In the genomic region with DNA sequence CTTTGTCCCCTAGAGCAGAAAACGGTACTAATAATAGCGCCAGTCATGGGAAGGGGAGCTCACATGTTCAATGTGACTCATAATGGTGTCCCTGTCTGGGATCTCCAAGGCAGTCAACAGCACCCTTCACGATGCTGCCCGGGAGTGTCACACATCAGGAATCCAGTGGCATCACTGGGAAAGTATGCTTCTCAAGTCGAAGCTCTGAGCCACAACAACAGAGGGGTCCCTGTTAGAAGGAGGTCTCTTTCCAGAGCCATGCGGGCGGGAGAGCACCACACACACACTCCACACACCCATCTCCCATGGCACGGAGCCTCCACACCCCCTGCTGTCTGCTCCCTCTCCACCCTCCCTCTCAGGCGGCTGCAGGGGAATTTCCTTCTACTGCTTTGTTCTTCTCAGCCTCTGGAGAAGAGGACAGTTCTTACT, we compare ENCODE assay signal across 8 cellular contexts.
DNase-seq lines count a peak whose midpoint lies in the region; ATAC-seq and TF ChIP-seq lines count a peak whose summit lies in the region.

No MANE protein-coding gene starts in this region.

- WGBS in liver = 70% methylated on average over 9 of the region's 9 CpGs

- no peak overlapping the region for H3K9ac ChIP-seq in liver (ENCODE audit: low read depth in 1 of 2, low read length in 2 of 2)

- H3K27ac ChIP-seq in liver (ENCODE audit: low read depth in 1 of 2, low read length in 2 of 2) (peak overlapping the region; percentile 56 to 68), upper lobe of right lung (peak overlapping the region; percentile 63)

- in situ Hi-C loops in GM13976 (cut with MboI; ENCODE audit: low sequenced_read_pairs, unreplicated experiment) = no loop called here

- intact Hi-C loops in upper lobe of right lung (cut with DNase I) = no loop called here

- H3K27me3 ChIP-seq in MG63 (no peaks in the 10 kb centered on the region), liver (ENCODE audit: control insufficient read depth in 4 of 4, insufficient read depth in 4 of 4, low read length in 3 of 4) (no peaks in the 10 kb centered on the region), upper lobe of right lung (no peaks in the 10 kb centered on the region)

- peaks cover 0 to under 1% (median 0%) of the 10 kb centered on the region in 4 donors for H3K4me1 ChIP-seq in liver (ENCODE audit: control insufficient read depth in 4 of 4, insufficient read depth in 4 of 4, low read length in 3 of 4)
- peaks cover 77% of the 10 kb centered on the region for H3K4me1 ChIP-seq in upper lobe of right lung

- H3K36me3 ChIP-seq in MG63 (peaks cover 86% of the 10 kb centered on the region), liver (ENCODE audit: control insufficient read depth in 4 of 4, insufficient read depth in 3 of 4, low read depth in 1 of 4, low read length in 3 of 4) (peaks cover 0 to 2% (median 0%) of the 10 kb centered on the region in 4 donors), upper lobe of right lung (peaks cover 24% of the 10 kb centered on the region)

- H3K9me3 ChIP-seq in MG63 (no peaks in the 10 kb centered on the region), liver (ENCODE audit: control insufficient read depth in 4 of 4, low read length in 3 of 4) (no peaks in the 10 kb centered on the region), upper lobe of right lung (no peaks in the 10 kb centered on the region)

- peak; percentile 46 for ATAC-seq in upper lobe of right lung
- ATAC-seq in HG02642 (IDR thresholded peaks at IDR 0.05; ENCODE audit: poor library complexity, unreplicated experiment) = no peak

- H3K4me3 ChIP-seq in MG63 = no peak overlapping the region
- no peak overlapping the region for H3K4me3 ChIP-seq in liver (ENCODE audit: low read depth in 1 of 3, low read length in 3 of 3)
- no peak overlapping the region for H3K4me3 ChIP-seq in upper lobe of right lung

- DNase-seq in AG08395 (ENCODE audit: low spot score) = peak; percentile 96
- DNase-seq in MG63 = peak; percentile 74
- DNase-seq in brain pericyte (ENCODE audit: low read depth, low spot score) = peak; percentile 74
- no peak for DNase-seq in upper lobe of right lung
- no peak for DNase-seq in activated CD4-positive, CD25-positive, alpha-beta regulatory T cell (lab: John Stamatoyannopoulos, UW)
- no peak for DNase-seq in GM13976 (ENCODE audit: low spot score)

- TF ChIP-seq CTCF in liver (IDR thresholded peaks at IDR 0.05; ENCODE audit: low read depth, low read length, missing input control) (no peak), upper lobe of right lung (IDR thresholded peaks at IDR 0.05) (no peak), GM13976 (IDR thresholded peaks at IDR 0.05; ENCODE audit: borderline replicate concordance, control extremely low read depth, extremely low read depth, insufficient read depth, missing control alignments) (no peak)

- TF ChIP-seq RAD21 in liver (IDR thresholded peaks at IDR 0.05) = no peak

TF ChIP-seq in liver, 16 proteins besides CTCF, POLR2A, EP300 and RAD21:
- TF ChIP-seq EGR1 (IDR thresholded peaks at IDR 0.05; ENCODE audit: low read depth in 2 of 2) = no peak
- no peak for TF ChIP-seq SP1 (IDR thresholded peaks at IDR 0.05)
- peak in 1 of 2 donors; percentile 47 for TF ChIP-seq JUND (IDR thresholded peaks at IDR 0.05)
TF ChIP-seq in liver: peak in this region for 1.

Comparison
In these comparisons a context has a peak if more than half of its experiments do, and no peak if none do; other contexts are left out.
1. DNase-seq: peak in AG08395 (single experiment), MG63 (single experiment) and brain pericyte (single experiment); none in upper lobe of right lung (single experiment), activated CD4-positive, CD25-positive, alpha-beta regulatory T cell (0 of 4) and GM13976 (single experiment).